Comparison of ENCODE assay signal across 25 cellular contexts in the genomic region with DNA sequence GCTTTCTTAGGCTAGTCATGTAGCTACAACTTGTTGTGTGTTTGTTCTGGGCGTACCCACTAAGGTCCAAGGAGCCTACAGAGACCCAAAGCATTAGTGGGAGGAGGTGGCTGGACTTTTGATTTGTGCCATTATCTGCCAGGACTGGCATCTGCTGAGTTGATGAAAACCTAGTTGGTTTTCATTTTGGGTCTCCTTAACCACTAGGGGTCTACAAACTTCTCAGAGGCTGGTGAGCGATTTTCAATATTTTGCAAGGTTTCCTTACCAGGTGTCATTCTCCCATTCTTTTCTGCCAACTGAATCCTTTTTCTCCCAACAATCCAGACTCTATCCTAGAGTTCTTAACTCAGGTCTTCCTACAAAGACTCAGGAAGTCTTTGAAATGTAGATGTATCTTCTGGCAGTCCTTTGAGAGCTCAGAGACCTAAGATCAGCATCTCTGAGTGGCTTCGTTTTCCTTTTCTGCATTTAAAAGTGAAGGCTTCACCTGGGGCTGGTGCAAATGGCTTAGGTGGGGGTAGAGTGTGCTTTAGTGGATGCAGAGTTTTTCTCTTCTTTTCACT.
DNase-seq lines count a peak whose midpoint lies in the region; ATAC-seq and TF ChIP-seq lines count a peak whose summit lies in the region.
"Had no signal": no experiment of that assay in that cellular context is flagged by ENCODE, and none has a peak within 500 bp of the region (broad histone marks: within the 10 kb centered on the region; RNA-seq: fewer than 3 reads in every experiment).

No MANE protein-coding gene starts in this region.

- H3K9me3 ChIP-seq in endodermal cell (ENCODE audit: control insufficient read depth, low read length) (no peaks in the 10 kb centered on the region), lower lobe of right lung (no peaks in the 10 kb centered on the region)
- no peaks in the 10 kb centered on the region for H3K9me3 ChIP-seq in naive thymus-derived CD4-positive, alpha-beta T cell (ENCODE audit: control insufficient read depth in 2 of 3, low read length in 3 of 3)
- H3K9me3 ChIP-seq: SJSA1, thoracic aorta had no signal

- H3K27ac Mint-ChIP-seq in endodermal cell (no peak overlapping the region), neural crest cell (ENCODE audit: unreplicated experiment) (no peak overlapping the region)
- H3K27ac Mint-ChIP-seq in naive thymus-derived CD4-positive, alpha-beta T cell = no peak overlapping the region
- H3K27ac Mint-ChIP-seq: activated CD4-positive, alpha-beta T cell treated with anti-CD3 and anti-CD28 coated beads, Interleukin-2, amount 10 ng/mL, durations not matched to agents 7 days and 5 days; activated naive CD8-positive, alpha-beta T cell treated with anti-CD3 and anti-CD28 coated beads for 36 hours; activated T-helper 2 cell treated with anti-CD3 and anti-CD28 coated beads, Interferon-gamma antibody, Interleukin-2, Interleukin-4, amounts not matched to agents 10 μg/mL and 5 μg/mL and 100 μg/mL, durations not matched to agents 14 hours and 24 hours and 36 hours; stimulated activated naive B cell treated with anti-CD40 and anti-IgM and Interleukin-4, amounts not matched to agents 10 μg/mL and 1 μg/mL and 100 μg/mL, for 72 hours; T-helper 17 cell had no signal

- H3K4me3 ChIP-seq in NB4 (ENCODE audit: low read depth, low read length) (no peak overlapping the region), endodermal cell (ENCODE audit: low read length) (no peak overlapping the region), lower lobe of right lung (no peak overlapping the region)
- no peak overlapping the region for H3K4me3 ChIP-seq in naive thymus-derived CD4-positive, alpha-beta T cell (ENCODE audit: low read length)
- H3K4me3 ChIP-seq: hepatocyte, lung, SJSA1, smooth muscle cell, thoracic aorta had no signal

- peaks cover 2% of the 10 kb centered on the region for H3K9me3 Mint-ChIP-seq in endodermal cell
- H3K9me3 Mint-ChIP-seq in neural crest cell = peaks cover 10% of the 10 kb centered on the region
- H3K9me3 Mint-ChIP-seq in naive thymus-derived CD4-positive, alpha-beta T cell = no peaks in the 10 kb centered on the region
- H3K9me3 Mint-ChIP-seq: activated CD4-positive, alpha-beta T cell treated with anti-CD3 and anti-CD28 coated beads, Interleukin-2, amount 10 ng/mL, durations not matched to agents 7 days and 5 days; activated naive CD8-positive, alpha-beta T cell treated with anti-CD3 and anti-CD28 coated beads for 36 hours; activated T-helper 2 cell treated with anti-CD3 and anti-CD28 coated beads, Interferon-gamma antibody, Interleukin-2, Interleukin-4, amounts not matched to agents 10 μg/mL and 5 μg/mL and 100 μg/mL, durations not matched to agents 14 hours and 24 hours and 36 hours; stimulated activated naive B cell treated with anti-CD40 and anti-IgM and Interleukin-4, amounts not matched to agents 10 μg/mL and 1 μg/mL and 100 μg/mL, for 72 hours had no signal

- intact Hi-C loops in naive thymus-derived CD4-positive, alpha-beta T cell (cut with micrococcal nuclease) = no loop called here
- intact Hi-C loops in lower lobe of right lung (cut with DNase I) = no loop called here

- no peaks in the 10 kb centered on the region for H3K27me3 ChIP-seq in endodermal cell (ENCODE audit: control insufficient read depth, insufficient read depth, low read length, poor library complexity, severe bottlenecking)
- H3K27me3 ChIP-seq in naive thymus-derived CD4-positive, alpha-beta T cell (ENCODE audit: control insufficient read depth in 2 of 2, insufficient read depth in 2 of 2, low read length in 2 of 2) = no peaks in the 10 kb centered on the region
- H3K27me3 ChIP-seq in lower lobe of right lung (ENCODE audit: low read depth) = no peaks in the 10 kb centered on the region
- H3K27me3 ChIP-seq: hepatocyte, SJSA1 had no signal

- TF ChIP-seq POLR2A in NB4 (IDR thresholded peaks at IDR 0.05; ENCODE audit: extremely low read depth, insufficient read length) = no peak

- POLR2A ChIA-PET in naive thymus-derived CD4-positive, alpha-beta T cell (lab: Charles Lee) = no interaction called here

- no peak overlapping the region for H3K4me3 Mint-ChIP-seq in endodermal cell
- no peak overlapping the region for H3K4me3 Mint-ChIP-seq in neural crest cell
- H3K4me3 Mint-ChIP-seq in naive thymus-derived CD4-positive, alpha-beta T cell = no peak overlapping the region
- H3K4me3 Mint-ChIP-seq: activated CD4-positive, alpha-beta T cell treated with anti-CD3 and anti-CD28 coated beads, Interleukin-2, amount 10 ng/mL, durations not matched to agents 7 days and 5 days; activated naive CD8-positive, alpha-beta T cell treated with anti-CD3 and anti-CD28 coated beads for 36 hours; stimulated activated naive B cell treated with anti-CD40 and anti-IgM and Interleukin-4, amounts not matched to agents 10 μg/mL and 1 μg/mL and 100 μg/mL, for 72 hours had no signal

- CTCF ChIA-PET in naive thymus-derived CD4-positive, alpha-beta T cell (lab: Charles Lee) = interaction anchor here (0.7 kb wide), 1 partner anchor 731 kb away, joined by 4 read pairs; no protein-coding TSS in a partner anchor

- H3K4me1 Mint-ChIP-seq in endodermal cell = peaks cover 14% of the 10 kb centered on the region
- peaks cover 5% of the 10 kb centered on the region for H3K4me1 Mint-ChIP-seq in neural crest cell
- H3K4me1 Mint-ChIP-seq in naive thymus-derived CD4-positive, alpha-beta T cell = peaks cover 0 to 2% (median 0%) of the 10 kb centered on the region in 7 donors
- H3K4me1 Mint-ChIP-seq: activated naive CD8-positive, alpha-beta T cell treated with anti-CD3 and anti-CD28 coated beads for 36 hours had no signal

- TF ChIP-seq CTCF in GM12872 (IDR thresholded peaks at IDR 0.05; ENCODE audit: insufficient read depth, low read depth, low read length) = 0 out of 3 replicates have a peak, but pooled peaks have one; percentile 3
- TF ChIP-seq CTCF in NB4 (IDR thresholded peaks at IDR 0.05; ENCODE audit: low read depth, low read length) = peak; percentile 29
- peak; percentile 67 for TF ChIP-seq CTCF in endodermal cell (conservative IDR thresholded peaks at IDR 0.05)
- TF ChIP-seq CTCF in neural crest cell (conservative IDR thresholded peaks at IDR 0.05) = peak; percentile 32
- no peak for TF ChIP-seq CTCF in lower lobe of right lung (IDR thresholded peaks at IDR 0.05)

- no peak overlapping the region for H3K9ac ChIP-seq in endodermal cell (ENCODE audit: extremely low read depth, low read length, poor library complexity, severe bottlenecking)

- H3K27me3 Mint-ChIP-seq in endodermal cell (ENCODE audit: insufficient read depth) (peaks cover 2% of the 10 kb centered on the region), neural crest cell (ENCODE audit: low read depth) (no peaks in the 10 kb centered on the region)
- H3K27me3 Mint-ChIP-seq in naive thymus-derived CD4-positive, alpha-beta T cell = peaks cover 18 to 52% (median 36%) of the 10 kb centered on the region in 5 donors

- no peak overlapping the region for H3K27ac ChIP-seq in endodermal cell (ENCODE audit: low read depth, low read length)
- H3K27ac ChIP-seq in naive thymus-derived CD4-positive, alpha-beta T cell (ENCODE audit: low read depth, low read length) = no peak overlapping the region
- H3K27ac ChIP-seq in lower lobe of right lung = no peak overlapping the region
- H3K27ac ChIP-seq: epithelial cell of prostate, hepatocyte, SJSA1, thoracic aorta had no signal

- ATAC-seq in naive thymus-derived CD4-positive, alpha-beta T cell = no peak
- no peak for ATAC-seq in lower lobe of right lung
- ATAC-seq: stimulated activated naive B cell treated with anti-CD40 and anti-IgM and Interleukin-4, amounts not matched to agents 10 μg/mL and 1 μg/mL and 100 μg/mL, for 72 hours; T-helper 17 cell had no signal

- H3K4me1 ChIP-seq in endodermal cell (ENCODE audit: control insufficient read depth, insufficient read depth, low read length) = no peaks in the 10 kb centered on the region
- H3K4me1 ChIP-seq in naive thymus-derived CD4-positive, alpha-beta T cell (ENCODE audit: control insufficient read depth in 2 of 2, insufficient read depth in 2 of 2, low read length in 2 of 2) = no peaks in the 10 kb centered on the region
- no peaks in the 10 kb centered on the region for H3K4me1 ChIP-seq in lower lobe of right lung
- H3K4me1 ChIP-seq: SJSA1 had no signal

- H3K36me3 ChIP-seq in endodermal cell (ENCODE audit: control insufficient read depth, insufficient read depth, low read length) (no peaks in the 10 kb centered on the region), lower lobe of right lung (no peaks in the 10 kb centered on the region)
- no peaks in the 10 kb centered on the region for H3K36me3 ChIP-seq in naive thymus-derived CD4-positive, alpha-beta T cell (ENCODE audit: control insufficient read depth in 2 of 3, insufficient read depth in 3 of 3, low read length in 3 of 3)
- H3K36me3 ChIP-seq: SJSA1, thoracic aorta had no signal

- 50 to 55% methylated on average over 1 to 3 of the region's 3 CpGs for WGBS in endodermal cell (ENCODE audit: insufficient coverage in 1 of 2, insufficient read length in 1 of 2), 2 experiments

- DNase-seq in NB4 (ENCODE audit: low read depth) (no peak), endodermal cell (peak; percentile 64), neural crest cell (ENCODE audit: low read depth, low spot score) (no peak), lower lobe of right lung (no peak), AG20443 (ENCODE audit: low spot score) (no peak)
- DNase-seq in naive thymus-derived CD4-positive, alpha-beta T cell = no peak
- DNase-seq: activated CD4-positive, alpha-beta T cell treated with anti-CD3 and anti-CD28 coated beads, Interleukin-2, amount 10 ng/mL, durations not matched to agents 7 days and 5 days; activated CD8-positive, alpha-beta memory T cell treated with anti-CD3 and anti-CD28 coated beads, Interleukin-2, amount 50 U/mL, for 4 hours; activated naive CD8-positive, alpha-beta T cell treated with anti-CD3 and anti-CD28 coated beads for 36 hours; AML-193; foreskin melanocyte; NCI-H1694 treated with DMSO at 0.1 percent for 48 hours; NCI-H2227 treated with DMSO at 0.1 percent for 48 hours; NCI-H82; nucleus accumbens; stimulated activated naive B cell treated with anti-CD40 and anti-IgM and Interleukin-4, amounts not matched to agents 10 μg/mL and 1 μg/mL and 100 μg/mL, for 72 hours; T-helper 17 cell had no signal

- H3K36me3 Mint-ChIP-seq in endodermal cell (ENCODE audit: low read depth) (no peaks in the 10 kb centered on the region), neural crest cell (ENCODE audit: low read depth) (no peaks in the 10 kb centered on the region)
- H3K36me3 Mint-ChIP-seq in naive thymus-derived CD4-positive, alpha-beta T cell = no peaks in the 10 kb centered on the region
- H3K36me3 Mint-ChIP-seq: activated naive CD8-positive, alpha-beta T cell treated with anti-CD3 and anti-CD28 coated beads for 36 hours; stimulated activated naive B cell treated with anti-CD40 and anti-IgM and Interleukin-4, amounts not matched to agents 10 μg/mL and 1 μg/mL and 100 μg/mL, for 72 hours had no signal
